Comparison of ENCODE assay signal across 1 cellular context in the genomic region with DNA sequence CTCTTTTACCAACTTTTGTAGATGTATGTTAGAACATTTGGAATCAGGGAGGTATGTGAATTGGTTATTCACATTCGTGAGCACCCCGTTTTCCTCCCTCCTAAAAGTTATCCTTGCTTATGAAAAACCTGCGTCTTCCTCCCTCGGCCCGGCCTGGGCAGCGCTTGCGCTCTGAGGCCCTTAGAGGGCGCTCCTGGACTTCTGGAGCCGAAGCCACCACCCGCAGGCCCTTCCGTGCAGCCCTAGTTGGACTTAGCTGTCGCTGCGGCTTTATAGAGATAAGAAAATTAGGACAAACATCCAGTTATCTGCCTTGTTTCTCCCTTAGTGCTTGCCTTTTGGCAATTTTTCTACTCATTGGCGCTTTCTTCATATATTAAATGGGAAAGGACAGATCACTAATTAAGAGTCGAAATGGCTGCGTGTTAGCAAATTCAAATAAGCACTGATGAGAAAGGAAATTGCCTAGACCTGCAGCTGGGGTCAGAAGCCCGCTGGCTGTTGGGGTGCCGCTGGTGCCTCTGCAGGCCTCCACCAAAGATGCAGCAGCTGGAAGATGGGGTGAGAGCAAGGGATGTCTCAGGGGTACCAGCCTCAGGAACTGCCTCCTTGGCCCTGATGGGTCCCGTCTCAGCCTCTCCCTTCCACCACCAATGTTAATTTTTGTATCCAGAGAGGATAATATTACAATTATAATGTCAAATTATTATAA.
TF ChIP-seq lines count a peak whose summit lies in the region.

No MANE protein-coding gene starts in this region.

TF ChIP-seq in K562, 482 proteins besides CTCF, POLR2A, EP300 and RAD21 (continued from another document and continues in another):
- TF ChIP-seq JUND (IDR thresholded peaks at IDR 0.05; ENCODE audit: borderline replicate concordance, low read depth, low read length) (peak; percentile 57; the same call in 1 of the 2 replicates), JUND (tag; IDR thresholded peaks at IDR 0.05; ENCODE audit: borderline replicate concordance, low read depth, low read length) (no peak), MAZ (CRISPR knock-in tag; conservative IDR thresholded peaks at IDR 0.05 in 1 of 2, IDR thresholded peaks at IDR 0.05 in 1 of 2) (peak in 1 of 2 experiments; percentile 51; a peak in 2 of 4 replicates), ZKSCAN1 (IDR thresholded peaks at IDR 0.05; ENCODE audit: low read depth, low read length) (no peak), HCFC1 (IDR thresholded peaks at IDR 0.05; ENCODE audit: low read depth, low read length) (peak; percentile 13; the same call in 1 of the 2 replicates), RB1 (IDR thresholded peaks at IDR 0.05; ENCODE audit: low read depth) (peak; percentile 81; the same call in 1 of the 2 replicates), NR1H2 (CRISPR knock-in tag; IDR thresholded peaks at IDR 0.05) (no peak), CREM (IDR thresholded peaks at IDR 0.05; ENCODE audit: low read depth) (0 out of 2 replicates have a peak, but pooled peaks have one; percentile 13), SMC3 (conservative IDR thresholded peaks at IDR 0.05; ENCODE audit: insufficient read depth, low read depth, low read length) (peak; percentile 93), CTBP1 (IDR thresholded peaks at IDR 0.05; ENCODE audit: borderline replicate concordance) (0 out of 2 replicates have a peak, but pooled peaks have one; percentile 10), MTA3 (IDR thresholded peaks at IDR 0.05; ENCODE audit: borderline replicate concordance) (0 out of 2 replicates have a peak, but pooled peaks have one; percentile 24), POLR2G (IDR thresholded peaks at IDR 0.05; ENCODE audit: low read depth, low read length) (no peak), KLF16 (IDR thresholded peaks at IDR 0.05) (peak; percentile 35; the same call in 1 of the 2 replicates), ZNF764 (CRISPR knock-in tag; IDR thresholded peaks at IDR 0.05; ENCODE audit: low read depth) (no peak), MYC (IDR thresholded peaks at IDR 0.05; ENCODE audit: low read depth, low read length) (peak; percentile 33; the same call in 1 of the 2 replicates), MYC (CRISPR knock-in tag; IDR thresholded peaks at IDR 0.05; ENCODE audit: borderline replicate concordance, low read depth) (no peak), NR2F6 (CRISPR knock-in tag; IDR thresholded peaks at IDR 0.05) (no peak), RCOR1 (IDR thresholded peaks at IDR 0.05; ENCODE audit: borderline replicate concordance in 1 of 2, low read depth in 2 of 2, low read length in 2 of 2) (0 out of 4 replicates have a peak, but pooled peaks of 1 of the 2 experiments have one; percentile 16), CHD4 (IDR thresholded peaks at IDR 0.05; ENCODE audit: insufficient read depth, insufficient replicate concordance, low read depth, low read length, poor library complexity, severe bottlenecking) (no peak), MBD2 (IDR thresholded peaks at IDR 0.05; ENCODE audit: borderline replicate concordance, low read depth) (no peak), ETV1 (tag; conservative IDR thresholded peaks at IDR 0.05; ENCODE audit: low read depth) (no peak), ZNF253 (CRISPR knock-in tag; conservative IDR thresholded peaks at IDR 0.05) (no peak), STAG1 (CRISPR knock-in tag; IDR thresholded peaks at IDR 0.05; ENCODE audit: borderline replicate concordance) (peak; percentile 77; the same call in 1 of the 2 replicates), ZNF140 (CRISPR knock-in tag; IDR thresholded peaks at IDR 0.05) (no peak)
- TF ChIP-seq, protein P1, sequence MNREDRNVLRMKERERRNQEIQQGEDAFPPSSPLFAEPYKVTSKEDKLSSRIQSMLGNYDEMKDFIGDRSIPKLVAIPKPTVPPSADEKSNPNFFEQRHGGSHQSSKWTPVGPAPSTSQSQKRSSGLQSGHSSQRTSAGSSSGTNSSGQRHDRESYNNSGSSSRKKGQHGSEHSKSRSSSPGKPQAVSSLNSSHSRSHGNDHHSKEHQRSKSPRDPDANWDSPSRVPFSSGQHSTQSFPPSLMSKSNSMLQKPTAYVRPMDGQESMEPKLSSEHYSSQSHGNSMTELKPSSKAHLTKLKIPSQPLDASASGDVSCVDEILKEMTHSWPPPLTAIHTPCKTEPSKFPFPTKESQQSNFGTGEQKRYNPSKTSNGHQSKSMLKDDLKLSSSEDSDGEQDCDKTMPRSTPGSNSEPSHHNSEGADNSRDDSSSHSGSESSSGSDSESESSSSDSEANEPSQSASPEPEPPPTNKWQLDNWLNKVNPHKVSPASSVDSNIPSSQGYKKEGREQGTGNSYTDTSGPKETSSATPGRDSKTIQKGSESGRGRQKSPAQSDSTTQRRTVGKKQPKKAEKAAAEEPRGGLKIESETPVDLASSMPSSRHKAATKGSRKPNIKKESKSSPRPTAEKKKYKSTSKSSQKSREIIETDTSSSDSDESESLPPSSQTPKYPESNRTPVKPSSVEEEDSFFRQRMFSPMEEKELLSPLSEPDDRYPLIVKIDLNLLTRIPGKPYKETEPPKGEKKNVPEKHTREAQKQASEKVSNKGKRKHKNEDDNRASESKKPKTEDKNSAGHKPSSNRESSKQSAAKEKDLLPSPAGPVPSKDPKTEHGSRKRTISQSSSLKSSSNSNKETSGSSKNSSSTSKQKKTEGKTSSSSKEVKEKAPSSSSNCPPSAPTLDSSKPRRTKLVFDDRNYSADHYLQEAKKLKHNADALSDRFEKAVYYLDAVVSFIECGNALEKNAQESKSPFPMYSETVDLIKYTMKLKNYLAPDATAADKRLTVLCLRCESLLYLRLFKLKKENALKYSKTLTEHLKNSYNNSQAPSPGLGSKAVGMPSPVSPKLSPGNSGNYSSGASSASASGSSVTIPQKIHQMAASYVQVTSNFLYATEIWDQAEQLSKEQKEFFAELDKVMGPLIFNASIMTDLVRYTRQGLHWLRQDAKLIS (CRISPR knock-in tag; IDR thresholded peaks at IDR 0.05) = no peak
- TF ChIP-seq, protein P2, sequence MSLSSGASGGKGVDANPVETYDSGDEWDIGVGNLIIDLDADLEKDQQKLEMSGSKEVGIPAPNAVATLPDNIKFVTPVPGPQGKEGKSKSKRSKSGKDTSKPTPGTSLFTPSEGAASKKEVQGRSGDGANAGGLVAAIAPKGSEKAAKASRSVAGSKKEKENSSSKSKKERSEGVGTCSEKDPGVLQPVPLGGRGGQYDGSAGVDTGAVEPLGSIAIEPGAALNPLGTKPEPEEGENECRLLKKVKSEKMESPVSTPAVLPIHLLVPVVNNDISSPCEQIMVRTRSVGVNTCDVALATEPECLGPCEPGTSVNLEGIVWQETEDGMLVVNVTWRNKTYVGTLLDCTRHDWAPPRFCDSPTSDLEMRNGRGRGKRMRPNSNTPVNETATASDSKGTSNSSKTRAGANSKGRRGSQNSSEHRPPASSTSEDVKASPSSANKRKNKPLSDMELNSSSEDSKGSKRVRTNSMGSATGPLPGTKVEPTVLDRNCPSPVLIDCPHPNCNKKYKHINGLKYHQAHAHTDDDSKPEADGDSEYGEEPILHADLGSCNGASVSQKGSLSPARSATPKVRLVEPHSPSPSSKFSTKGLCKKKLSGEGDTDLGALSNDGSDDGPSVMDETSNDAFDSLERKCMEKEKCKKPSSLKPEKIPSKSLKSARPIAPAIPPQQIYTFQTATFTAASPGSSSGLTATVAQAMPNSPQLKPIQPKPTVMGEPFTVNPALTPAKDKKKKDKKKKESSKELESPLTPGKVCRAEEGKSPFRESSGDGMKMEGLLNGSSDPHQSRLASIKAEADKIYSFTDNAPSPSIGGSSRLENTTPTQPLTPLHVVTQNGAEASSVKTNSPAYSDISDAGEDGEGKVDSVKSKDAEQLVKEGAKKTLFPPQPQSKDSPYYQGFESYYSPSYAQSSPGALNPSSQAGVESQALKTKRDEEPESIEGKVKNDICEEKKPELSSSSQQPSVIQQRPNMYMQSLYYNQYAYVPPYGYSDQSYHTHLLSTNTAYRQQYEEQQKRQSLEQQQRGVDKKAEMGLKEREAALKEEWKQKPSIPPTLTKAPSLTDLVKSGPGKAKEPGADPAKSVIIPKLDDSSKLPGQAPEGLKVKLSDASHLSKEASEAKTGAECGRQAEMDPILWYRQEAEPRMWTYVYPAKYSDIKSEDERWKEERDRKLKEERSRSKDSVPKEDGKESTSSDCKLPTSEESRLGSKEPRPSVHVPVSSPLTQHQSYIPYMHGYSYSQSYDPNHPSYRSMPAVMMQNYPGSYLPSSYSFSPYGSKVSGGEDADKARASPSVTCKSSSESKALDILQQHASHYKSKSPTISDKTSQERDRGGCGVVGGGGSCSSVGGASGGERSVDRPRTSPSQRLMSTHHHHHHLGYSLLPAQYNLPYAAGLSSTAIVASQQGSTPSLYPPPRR (CRISPR knock-in tag; IDR thresholded peaks at IDR 0.05; ENCODE audit: borderline replicate concordance) = no peak
- TF ChIP-seq, protein P3, sequence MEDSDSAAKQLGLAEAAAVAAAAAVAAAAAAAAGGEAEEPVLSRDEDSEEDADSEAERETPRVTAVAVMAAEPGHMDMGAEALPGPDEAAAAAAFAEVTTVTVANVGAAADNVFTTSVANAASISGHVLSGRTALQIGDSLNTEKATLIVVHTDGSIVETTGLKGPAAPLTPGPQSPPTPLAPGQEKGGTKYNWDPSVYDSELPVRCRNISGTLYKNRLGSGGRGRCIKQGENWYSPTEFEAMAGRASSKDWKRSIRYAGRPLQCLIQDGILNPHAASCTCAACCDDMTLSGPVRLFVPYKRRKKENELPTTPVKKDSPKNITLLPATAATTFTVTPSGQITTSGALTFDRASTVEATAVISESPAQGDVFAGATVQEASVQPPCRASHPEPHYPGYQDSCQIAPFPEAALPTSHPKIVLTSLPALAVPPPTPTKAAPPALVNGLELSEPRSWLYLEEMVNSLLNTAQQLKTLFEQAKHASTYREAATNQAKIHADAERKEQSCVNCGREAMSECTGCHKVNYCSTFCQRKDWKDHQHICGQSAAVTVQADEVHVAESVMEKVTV (CRISPR knock-in tag; IDR thresholded peaks at IDR 0.05) = peak; percentile 92
- TF ChIP-seq, protein P4, sequence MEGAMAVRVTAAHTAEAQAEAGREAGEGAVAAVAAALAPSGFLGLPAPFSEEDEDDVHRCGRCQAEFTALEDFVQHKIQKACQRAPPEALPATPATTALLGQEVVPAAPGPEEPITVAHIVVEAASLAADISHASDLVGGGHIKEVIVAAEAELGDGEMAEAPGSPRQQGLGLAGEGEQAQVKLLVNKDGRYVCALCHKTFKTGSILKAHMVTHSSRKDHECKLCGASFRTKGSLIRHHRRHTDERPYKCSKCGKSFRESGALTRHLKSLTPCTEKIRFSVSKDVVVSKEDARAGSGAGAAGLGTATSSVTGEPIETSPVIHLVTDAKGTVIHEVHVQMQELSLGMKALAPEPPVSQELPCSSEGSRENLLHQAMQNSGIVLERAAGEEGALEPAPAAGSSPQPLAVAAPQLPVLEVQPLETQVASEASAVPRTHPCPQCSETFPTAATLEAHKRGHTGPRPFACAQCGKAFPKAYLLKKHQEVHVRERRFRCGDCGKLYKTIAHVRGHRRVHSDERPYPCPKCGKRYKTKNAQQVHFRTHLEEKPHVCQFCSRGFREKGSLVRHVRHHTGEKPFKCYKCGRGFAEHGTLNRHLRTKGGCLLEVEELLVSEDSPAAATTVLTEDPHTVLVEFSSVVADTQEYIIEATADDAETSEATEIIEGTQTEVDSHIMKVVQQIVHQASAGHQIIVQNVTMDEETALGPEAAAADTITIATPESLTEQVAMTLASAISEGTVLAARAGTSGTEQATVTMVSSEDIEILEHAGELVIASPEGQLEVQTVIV (CRISPR knock-in tag; IDR thresholded peaks at IDR 0.05; ENCODE audit: borderline replicate concordance) = no peak
- TF ChIP-seq, protein P5, sequence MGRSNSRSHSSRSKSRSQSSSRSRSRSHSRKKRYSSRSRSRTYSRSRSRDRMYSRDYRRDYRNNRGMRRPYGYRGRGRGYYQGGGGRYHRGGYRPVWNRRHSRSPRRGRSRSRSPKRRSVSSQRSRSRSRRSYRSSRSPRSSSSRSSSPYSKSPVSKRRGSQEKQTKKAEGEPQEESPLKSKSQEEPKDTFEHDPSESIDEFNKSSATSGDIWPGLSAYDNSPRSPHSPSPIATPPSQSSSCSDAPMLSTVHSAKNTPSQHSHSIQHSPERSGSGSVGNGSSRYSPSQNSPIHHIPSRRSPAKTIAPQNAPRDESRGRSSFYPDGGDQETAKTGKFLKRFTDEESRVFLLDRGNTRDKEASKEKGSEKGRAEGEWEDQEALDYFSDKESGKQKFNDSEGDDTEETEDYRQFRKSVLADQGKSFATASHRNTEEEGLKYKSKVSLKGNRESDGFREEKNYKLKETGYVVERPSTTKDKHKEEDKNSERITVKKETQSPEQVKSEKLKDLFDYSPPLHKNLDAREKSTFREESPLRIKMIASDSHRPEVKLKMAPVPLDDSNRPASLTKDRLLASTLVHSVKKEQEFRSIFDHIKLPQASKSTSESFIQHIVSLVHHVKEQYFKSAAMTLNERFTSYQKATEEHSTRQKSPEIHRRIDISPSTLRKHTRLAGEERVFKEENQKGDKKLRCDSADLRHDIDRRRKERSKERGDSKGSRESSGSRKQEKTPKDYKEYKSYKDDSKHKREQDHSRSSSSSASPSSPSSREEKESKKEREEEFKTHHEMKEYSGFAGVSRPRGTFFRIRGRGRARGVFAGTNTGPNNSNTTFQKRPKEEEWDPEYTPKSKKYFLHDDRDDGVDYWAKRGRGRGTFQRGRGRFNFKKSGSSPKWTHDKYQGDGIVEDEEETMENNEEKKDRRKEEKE (IDR thresholded peaks at IDR 0.05; ENCODE audit: borderline replicate concordance in 1 of 2, control insufficient read depth in 1 of 2, low read depth in 2 of 2, low read length in 1 of 2) = no peak
- TF ChIP-seq, protein P6, sequence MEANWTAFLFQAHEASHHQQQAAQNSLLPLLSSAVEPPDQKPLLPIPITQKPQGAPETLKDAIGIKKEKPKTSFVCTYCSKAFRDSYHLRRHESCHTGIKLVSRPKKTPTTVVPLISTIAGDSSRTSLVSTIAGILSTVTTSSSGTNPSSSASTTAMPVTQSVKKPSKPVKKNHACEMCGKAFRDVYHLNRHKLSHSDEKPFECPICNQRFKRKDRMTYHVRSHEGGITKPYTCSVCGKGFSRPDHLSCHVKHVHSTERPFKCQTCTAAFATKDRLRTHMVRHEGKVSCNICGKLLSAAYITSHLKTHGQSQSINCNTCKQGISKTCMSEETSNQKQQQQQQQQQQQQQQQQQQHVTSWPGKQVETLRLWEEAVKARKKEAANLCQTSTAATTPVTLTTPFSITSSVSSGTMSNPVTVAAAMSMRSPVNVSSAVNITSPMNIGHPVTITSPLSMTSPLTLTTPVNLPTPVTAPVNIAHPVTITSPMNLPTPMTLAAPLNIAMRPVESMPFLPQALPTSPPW (CRISPR knock-in tag; IDR thresholded peaks at IDR 0.05) = peak; percentile 39
- TF ChIP-seq, protein P7, sequence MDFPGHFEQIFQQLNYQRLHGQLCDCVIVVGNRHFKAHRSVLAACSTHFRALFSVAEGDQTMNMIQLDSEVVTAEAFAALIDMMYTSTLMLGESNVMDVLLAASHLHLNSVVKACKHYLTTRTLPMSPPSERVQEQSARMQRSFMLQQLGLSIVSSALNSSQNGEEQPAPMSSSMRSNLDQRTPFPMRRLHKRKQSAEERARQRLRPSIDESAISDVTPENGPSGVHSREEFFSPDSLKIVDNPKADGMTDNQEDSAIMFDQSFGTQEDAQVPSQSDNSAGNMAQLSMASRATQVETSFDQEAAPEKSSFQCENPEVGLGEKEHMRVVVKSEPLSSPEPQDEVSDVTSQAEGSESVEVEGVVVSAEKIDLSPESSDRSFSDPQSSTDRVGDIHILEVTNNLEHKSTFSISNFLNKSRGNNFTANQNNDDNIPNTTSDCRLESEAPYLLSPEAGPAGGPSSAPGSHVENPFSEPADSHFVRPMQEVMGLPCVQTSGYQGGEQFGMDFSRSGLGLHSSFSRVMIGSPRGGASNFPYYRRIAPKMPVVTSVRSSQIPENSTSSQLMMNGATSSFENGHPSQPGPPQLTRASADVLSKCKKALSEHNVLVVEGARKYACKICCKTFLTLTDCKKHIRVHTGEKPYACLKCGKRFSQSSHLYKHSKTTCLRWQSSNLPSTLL (IDR thresholded peaks at IDR 0.05) = no peak
- TF ChIP-seq, protein P8, sequence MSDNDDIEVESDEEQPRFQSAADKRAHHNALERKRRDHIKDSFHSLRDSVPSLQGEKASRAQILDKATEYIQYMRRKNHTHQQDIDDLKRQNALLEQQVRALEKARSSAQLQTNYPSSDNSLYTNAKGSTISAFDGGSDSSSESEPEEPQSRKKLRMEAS (CRISPR knock-in tag; IDR thresholded peaks at IDR 0.05) = no peak
